Comparison of ENCODE assay signal across 10 cellular contexts in the genomic region with DNA sequence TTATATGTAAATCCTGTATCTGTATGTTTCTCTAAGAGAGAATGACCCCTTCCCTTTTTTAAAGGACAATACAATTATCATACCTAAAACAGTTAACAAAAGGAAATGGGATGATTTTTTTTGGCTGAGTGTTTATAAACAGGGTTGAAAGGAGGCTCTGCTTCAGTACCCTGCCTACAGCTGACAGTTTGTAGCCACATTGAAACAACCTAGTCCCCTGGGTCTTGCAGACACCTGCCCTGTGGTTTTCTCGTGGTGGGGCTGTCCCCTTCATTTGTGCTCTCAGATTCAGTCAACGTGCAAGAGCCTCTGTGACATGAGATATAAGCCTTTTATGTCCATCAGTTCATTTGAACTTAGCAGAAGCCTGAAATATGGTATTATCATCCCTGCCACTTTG. TPM values are rescaled to one million over a fixed set of nuclear protein-coding genes. Genes with fewer than 3 reads are reported as not detected.
DNase-seq lines count a peak whose midpoint lies in the region; ATAC-seq and TF ChIP-seq lines count a peak whose summit lies in the region.
"Had no signal": no experiment of that assay in that cellular context is flagged by ENCODE, and none has a peak within 500 bp of the region (broad histone marks: within the 10 kb centered on the region; RNA-seq: fewer than 3 reads in every experiment).

No MANE protein-coding gene starts in this region.

- WGBS in ovary, 3 donors: 47 to 69% (median 56%) methylated on average over 2 of the region's 2 CpGs

- TF ChIP-seq EP300 in ovary (IDR thresholded peaks at IDR 0.05): no peak

- H3K27ac ChIP-seq in ovary: no peak overlapping the region

- H3K4me3 ChIP-seq in ovary: no peak overlapping the region

- no peak for DNase-seq in activated T-cell treated with anti-CD3 and anti-CD28 coated beads, Interleukin-2, amount 50 U/mL, for 24 hours
- no peak for DNase-seq in activated T-cell treated with anti-CD3 and anti-CD28 coated beads for 4 hours
- DNase-seq in stimulated activated effector memory CD8-positive, alpha-beta T cell treated with anti-CD3 and anti-CD28 coated beads, Interleukin-12 subunit alpha, Interleukin-12 subunit beta, amount 100 ng/mL, for 72 hours (ENCODE audit: low spot score in 2 of 2): no peak
- DNase-seq in mesenteric fat pad (ENCODE audit: low spot score): no peak
- no peak for DNase-seq in effector memory CD8-positive, alpha-beta T cell
- no peak for DNase-seq in ovary
- DNase-seq: H9; NK-92 treated with Interleukin-12 subunit alpha and Interleukin-12 subunit beta, amount 100 ng/mL, for 24 hours had no signal

- no peaks in the 10 kb centered on the region for H3K36me3 ChIP-seq in ovary

- H3K9me3 Mint-ChIP-seq in activated T-cell treated with anti-CD3 and anti-CD28 coated beads, Interleukin-2, amount 50 U/mL, for 24 hours: no peaks in the 10 kb centered on the region
- H3K9me3 Mint-ChIP-seq in stimulated activated effector memory CD8-positive, alpha-beta T cell treated with anti-CD3 and anti-CD28 coated beads, Interleukin-12 subunit alpha, Interleukin-12 subunit beta, amount 100 ng/mL, for 72 hours: no peaks in the 10 kb centered on the region
- no peaks in the 10 kb centered on the region for H3K9me3 Mint-ChIP-seq in effector memory CD8-positive, alpha-beta T cell
- H3K9me3 Mint-ChIP-seq: H9 had no signal

- peaks cover 2% of the 10 kb centered on the region for H3K4me1 ChIP-seq in ovary (ENCODE audit: insufficient read depth)

- intact Hi-C loops in ovary (cut with DNase I): loop anchor here in 1 of 4 donors (5.0 kb wide), 1 partner anchor 41 kb away; a partner anchor contains a TSS

- H3K4me1 Mint-ChIP-seq in activated T-cell treated with anti-CD3 and anti-CD28 coated beads, Interleukin-2, amount 50 U/mL, for 24 hours (ENCODE audit: low read depth): peaks cover 41% of the 10 kb centered on the region
- peaks cover 44% of the 10 kb centered on the region for H3K4me1 Mint-ChIP-seq in stimulated activated effector memory CD8-positive, alpha-beta T cell treated with anti-CD3 and anti-CD28 coated beads, Interleukin-12 subunit alpha, Interleukin-12 subunit beta, amount 100 ng/mL, for 72 hours
- H3K4me1 Mint-ChIP-seq in effector memory CD8-positive, alpha-beta T cell (ENCODE audit: low read depth in 2 of 2): peaks cover 13 to 15% of the 10 kb centered on the region in 2 donors

- no peak for TF ChIP-seq CTCF in ovary (IDR thresholded peaks at IDR 0.05)

- no peaks in the 10 kb centered on the region for H3K27me3 ChIP-seq in ovary

- TF ChIP-seq POLR2A in ovary (IDR thresholded peaks at IDR 0.05): no peak

- H3K27ac Mint-ChIP-seq in activated T-cell treated with anti-CD3 and anti-CD28 coated beads, Interleukin-2, amount 50 U/mL, for 24 hours: peak overlapping the region; percentile 96
- H3K27ac Mint-ChIP-seq in stimulated activated effector memory CD8-positive, alpha-beta T cell treated with anti-CD3 and anti-CD28 coated beads, Interleukin-12 subunit alpha, Interleukin-12 subunit beta, amount 100 ng/mL, for 72 hours: no peak overlapping the region
- no peak overlapping the region for H3K27ac Mint-ChIP-seq in effector memory CD8-positive, alpha-beta T cell
- H3K27ac Mint-ChIP-seq: H9 had no signal

- no peak overlapping the region for H3K4me3 Mint-ChIP-seq in activated T-cell treated with anti-CD3 and anti-CD28 coated beads, Interleukin-2, amount 50 U/mL, for 24 hours
- H3K4me3 Mint-ChIP-seq in stimulated activated effector memory CD8-positive, alpha-beta T cell treated with anti-CD3 and anti-CD28 coated beads, Interleukin-12 subunit alpha, Interleukin-12 subunit beta, amount 100 ng/mL, for 72 hours: no peak overlapping the region
- H3K4me3 Mint-ChIP-seq in effector memory CD8-positive, alpha-beta T cell: no peak overlapping the region
- H3K4me3 Mint-ChIP-seq: H9 had no signal

- H3K27me3 Mint-ChIP-seq in activated T-cell treated with anti-CD3 and anti-CD28 coated beads, Interleukin-2, amount 50 U/mL, for 24 hours: no peaks in the 10 kb centered on the region
- H3K27me3 Mint-ChIP-seq in effector memory CD8-positive, alpha-beta T cell: no peaks in the 10 kb centered on the region

- ATAC-seq in GM21825 (IDR thresholded peaks at IDR 0.05; ENCODE audit: unreplicated experiment): peak; percentile 74
- peak; percentile 83 for ATAC-seq in HG03565 (IDR thresholded peaks at IDR 0.05; ENCODE audit: unreplicated experiment)
- peak; percentile 22 for ATAC-seq in stimulated activated effector memory CD8-positive, alpha-beta T cell treated with anti-CD3 and anti-CD28 coated beads, Interleukin-12 subunit alpha, Interleukin-12 subunit beta, amount 100 ng/mL, for 72 hours
- no peak for ATAC-seq in effector memory CD8-positive, alpha-beta T cell (replicated peaks)

- H3K36me3 Mint-ChIP-seq in activated T-cell treated with anti-CD3 and anti-CD28 coated beads, Interleukin-2, amount 50 U/mL, for 24 hours (ENCODE audit: low read depth): peaks cover 89% of the 10 kb centered on the region
- peaks cover 97% of the 10 kb centered on the region for H3K36me3 Mint-ChIP-seq in stimulated activated effector memory CD8-positive, alpha-beta T cell treated with anti-CD3 and anti-CD28 coated beads, Interleukin-12 subunit alpha, Interleukin-12 subunit beta, amount 100 ng/mL, for 72 hours
- H3K36me3 Mint-ChIP-seq in effector memory CD8-positive, alpha-beta T cell (ENCODE audit: insufficient read depth): peaks cover 75% of the 10 kb centered on the region

- H3K9me3 ChIP-seq in ovary: no peaks in the 10 kb centered on the region

RNA-seq across cellular contexts. Expression of a gene that starts 2.3 kb away (rescaled TPM):
- total RNA-seq in mesenteric fat pad (38.5 TPM), ovary (10 to 100 TPM; 15.5 to 44.5 (median 35.2) TPM)
- 10 to 100 TPM; 27.5 to 44.3 TPM for polyA plus RNA-seq in ovary

RNA-seq across cellular contexts. Expression of a gene that starts 27.0 kb away (rescaled TPM):
- 183 TPM for total RNA-seq in mesenteric fat pad
- 100 to 1,000 TPM in 5 of 7 donors, 10 to 100 TPM in 2; 49.2 to 147 (median 115) TPM for total RNA-seq in ovary
- 100 to 1,000 TPM in 1 of 2 donors, 10 to 100 TPM in 1; 62.6 to 133 TPM for polyA plus RNA-seq in ovary
